ENCODE assay signal across 10 cellular contexts in the genomic region with DNA sequence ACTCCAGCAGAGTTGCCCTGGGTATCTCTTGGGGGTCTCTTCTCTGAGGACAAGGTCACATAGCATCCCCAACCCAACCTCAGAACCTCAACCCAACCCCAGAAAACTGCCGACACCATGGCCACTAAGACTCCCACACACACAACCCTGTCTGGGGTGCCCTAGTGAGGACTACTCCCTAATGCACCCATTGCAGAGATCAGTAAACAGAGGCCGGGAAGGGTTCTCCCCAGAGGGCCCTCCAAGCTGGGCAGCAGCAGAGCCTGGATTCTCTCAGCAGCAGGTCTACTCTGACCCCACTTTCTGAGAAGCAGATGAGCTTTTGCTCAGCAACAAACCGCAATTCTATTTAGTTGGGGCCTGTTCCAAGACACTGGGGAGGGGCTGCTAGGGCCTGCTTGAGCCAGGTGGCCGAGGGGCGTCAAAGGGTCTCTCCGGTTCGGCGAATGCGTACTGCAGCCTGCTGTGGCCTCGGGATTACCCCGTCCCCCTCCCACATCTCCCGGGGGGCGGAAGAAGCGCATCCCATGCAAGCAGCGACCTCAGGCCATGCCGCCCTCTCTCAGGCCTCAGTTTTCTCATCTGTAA. TPM values are rescaled to one million over a fixed set of nuclear protein-coding genes. Genes with fewer than 3 reads are reported as not detected.
DNase-seq lines count a peak whose midpoint lies in the region; ATAC-seq, FAIRE-seq and TF ChIP-seq lines count a peak whose summit lies in the region.
"Had no signal": no experiment of that assay in that cellular context is flagged by ENCODE, and none has a peak within 500 bp of the region (broad histone marks: within the 10 kb centered on the region; RNA-seq: fewer than 3 reads in every experiment).

No MANE protein-coding gene starts in this region.

- H3K9me1 ChIP-seq in K562 (ENCODE audit: control insufficient read depth, insufficient read depth, low read length), result peaks cover 5% of the 10 kb centered on the region

- H3K4me1 ChIP-seq in BLaER1, result peaks cover 8% of the 10 kb centered on the region
- peaks cover 0 to 9% of the 10 kb centered on the region in 2 experiments; a peak in 3 of 4 replicates for H3K4me1 ChIP-seq in HCT116 (ENCODE audit: control insufficient read depth in 1 of 2, insufficient read depth in 2 of 2, low read length in 2 of 2)
- peaks cover 0 to 12% of the 10 kb centered on the region in 2 experiments; a peak in 2 of 5 replicates for H3K4me1 ChIP-seq in K562 (replicated peaks in 1 of 2; ENCODE audit: control insufficient read depth in 2 of 2, insufficient read depth in 2 of 2, low read length in 2 of 2)
- peaks cover 0 to 11% (median 7%) of the 10 kb centered on the region in 4 donors for H3K4me1 ChIP-seq in tibial artery

- peak overlapping the region; percentile 43 for H3K4me3 Mint-ChIP-seq in memory B cell

- H3K4me2 ChIP-seq in BLaER1 (peak overlapping the region; percentile 89), HCT116 (ENCODE audit: low read length) (peak overlapping the region; percentile 87), K562 (ENCODE audit: insufficient read depth, low read length) (peak overlapping the region; percentile 73; the same call in 1 of the 2 replicates)

- H4K20me1 ChIP-seq in BLaER1 (peaks cover 9% of the 10 kb centered on the region; the same call in 1 of the 2 replicates), HCT116 (ENCODE audit: insufficient read depth) (no peaks in the 10 kb centered on the region), K562 (replicated peaks; ENCODE audit: control insufficient read depth, insufficient read depth, low read length) (0 out of 2 replicates have a peak, but pooled peaks cover 19% of the 10 kb centered on the region)

- H3K9me3 Mint-ChIP-seq in memory B cell, result peaks cover 2% of the 10 kb centered on the region

- TF ChIP-seq RAD21 in HCT116 (IDR thresholded peaks at IDR 0.05; ENCODE audit: low read depth) (no peak), K562 (CRISPR knock-in tag; conservative IDR thresholded peaks at IDR 0.05 in 1 of 2, IDR thresholded peaks at IDR 0.05 in 1 of 2) (no peak)

- 53% methylated on average over 16 of the region's 16 CpGs for WGBS in K562 (ENCODE audit: insufficient coverage, low coverage, missing lambda C conversion rate)

- H3K27ac ChIP-seq in BLaER1 (no peak overlapping the region), HCT116 (ENCODE audit: low read depth, low read length) (peak overlapping the region; percentile 67; the same call in 1 of the 2 replicates), K562 (ENCODE audit: extremely low read depth, low read depth, low read length) (no peak overlapping the region), tibial artery (no peak overlapping the region)

- no peaks in the 10 kb centered on the region for H3K27me3 ChIP-seq in BLaER1
- peaks cover 9% of the 10 kb centered on the region; the same call in 1 of the 2 replicates for H3K27me3 ChIP-seq in HCT116 (ENCODE audit: insufficient read depth, low read length)
- H3K27me3 ChIP-seq in K562 (ENCODE audit: control insufficient read depth in 2 of 2, insufficient read depth in 2 of 2, low read length in 2 of 2), result peaks cover 2 to 8% of the 10 kb centered on the region in 2 experiments; a peak in 3 of 5 replicates
- peaks cover 0 to 66% of the 10 kb centered on the region in 2 donors for H3K27me3 ChIP-seq in tibial artery

- no peaks in the 10 kb centered on the region for H3K36me3 Mint-ChIP-seq in memory B cell

- ATAC-seq in HCT116, result no peak
- no peak for ATAC-seq in K562
- ATAC-seq in memory B cell (ENCODE audit: low read depth), result no peak

- TF ChIP-seq EP300 in K562 (IDR thresholded peaks at IDR 0.05; ENCODE audit: low read length), result no peak

- H3K4me3 ChIP-seq in BLaER1 (peak overlapping the region; percentile 69), HCT116 (replicated peaks in 1 of 2; ENCODE audit: low read depth in 1 of 2, low read length in 2 of 2) (peak overlapping the region; percentile 60 to 68), K562 (peak overlapping the region; percentile 62), tibial artery (no peak overlapping the region)

- H3K79me2 ChIP-seq in HCT116 (ENCODE audit: insufficient read depth, low read length), result no peaks in the 10 kb centered on the region
- no peaks in the 10 kb centered on the region for H3K79me2 ChIP-seq in K562 (ENCODE audit: control insufficient read depth, insufficient read depth, low read length)

- H3K36me3 ChIP-seq in BLaER1 (no peaks in the 10 kb centered on the region), HCT116 (ENCODE audit: control insufficient read depth in 1 of 2, insufficient read depth in 2 of 2, low read length in 2 of 2) (no peaks in the 10 kb centered on the region), K562 (ENCODE audit: control insufficient read depth, insufficient read depth, low read length) (no peaks in the 10 kb centered on the region), tibial artery (no peaks in the 10 kb centered on the region)

- no peaks in the 10 kb centered on the region for H3K9me2 ChIP-seq in HCT116 (ENCODE audit: insufficient read depth)

- CTCF ChIA-PET in HCT116 (lab: Charles Lee), result no interaction called here
- CTCF ChIA-PET in K562 (lab: Yijun Ruan, JAX; ENCODE audit: low intra/inter-chr PET ratio), result no interaction called here

- H3K9ac ChIP-seq in BLaER1 (peak overlapping the region; percentile 53; the same call in 1 of the 2 replicates), HCT116 (ENCODE audit: low read length) (peak overlapping the region; percentile 53), K562 (ENCODE audit: insufficient read depth in 1 of 2, low read depth in 2 of 2, low read length in 2 of 2) (peak overlapping the region in 1 of 2 experiments; percentile 86; a peak in 2 of 4 replicates)

- no peak for FAIRE-seq in K562 (lab: Jason Lieb, UNC)
- FAIRE-seq: G401.6 had no signal

- H2AFZ ChIP-seq in HCT116 (ENCODE audit: low read depth, low read length, poor library complexity, severe bottlenecking) (no peak overlapping the region), K562 (ENCODE audit: low read depth, low read length) (peak overlapping the region; percentile 88; the same call in 1 of the 2 replicates)

- no peak for DNase-seq in HCT116 (ENCODE audit: low read depth, low spot score)
- DNase-seq in K562 (ENCODE audit: extremely low read depth in 1 of 4, low spot score in 3 of 4), result peak in 2 of 4 experiments; percentile 7
- DNase-seq in memory B cell (ENCODE audit: low spot score in 2 of 2), result no peak
- DNase-seq in tibial artery, result no peak
- no peak for DNase-seq in pons (ENCODE audit: low spot score)
- no peak for DNase-seq in NCI-H524 (lab: John Stamatoyannopoulos, UW)
- DNase-seq in cerebellum (ENCODE audit: low spot score), result no peak
- DNase-seq: stimulated activated CD4-positive, alpha-beta T cell treated with anti-CD3 and anti-CD28 coated beads, Interleukin-2, amount 100 ng/mL, for 24 hours had no signal

- RAD21 ChIA-PET in HCT116 (lab: Charles Lee; ENCODE audit: low non-redundant PET in 1 of 2, low total read pairs in 2 of 2, uncharacterized antibody in 2 of 2, unreplicated experiment in 2 of 2), result no interaction called here

- BruUV-seq in HCT116 (replicated peaks; lab: Mats Ljungman, UMichigan), result TSS peak; percentile 65
- BruUV-seq in K562 (replicated peaks; lab: Mats Ljungman, UMichigan), result no TSS peak

- intact Hi-C loops in HCT116 (cut with micrococcal nuclease) (loop anchor here (5.0 kb wide), 1 partner anchor 154 kb away; no protein-coding TSS in a partner anchor), K562 (cut with micrococcal nuclease) (no loop called here), tibial artery (cut with DNase I; ENCODE audit: low total_unique reads) (no loop called here)

- H3K4me1 Mint-ChIP-seq in memory B cell, result peaks cover 4% of the 10 kb centered on the region

- H3K27ac Mint-ChIP-seq in memory B cell, result no peak overlapping the region

- TF ChIP-seq CTCF in HCT116 (IDR thresholded peaks at IDR 0.05 in 2 of 3, conservative IDR thresholded peaks at IDR 0.05 in 1 of 3; ENCODE audit: borderline replicate concordance in 1 of 3, insufficient read depth in 1 of 3, low read depth in 2 of 3, low read length in 2 of 3) (no peak), K562 (IDR thresholded peaks at IDR 0.05 in 2 of 3, conservative IDR thresholded peaks at IDR 0.05 in 1 of 3; ENCODE audit: insufficient read depth in 2 of 3, low read depth in 1 of 3, low read length in 3 of 3) (no peak), tibial artery (IDR thresholded peaks at IDR 0.05) (no peak)

- in situ Hi-C loops in K562 (cut with MboI), result no loop called here

- peaks cover 17% of the 10 kb centered on the region for H3K27me3 Mint-ChIP-seq in memory B cell

- no peak for TF ChIP-seq POLR2A in HCT116 (IDR thresholded peaks at IDR 0.05; ENCODE audit: borderline replicate concordance, extremely low read depth, insufficient read depth, insufficient read length)
- no peak for TF ChIP-seq POLR2A in K562 (conservative IDR thresholded peaks at IDR 0.05)

- POLR2A ChIA-PET in HCT116 (lab: Charles Lee) (no interaction called here), K562 (lab: Yijun Ruan, JAX) (no interaction called here)

- H3K9me3 ChIP-seq in BLaER1 (no peaks in the 10 kb centered on the region), HCT116 (ENCODE audit: control insufficient read depth in 1 of 2, insufficient read depth in 1 of 2, low read depth in 1 of 2, low read length in 2 of 2) (no peaks in the 10 kb centered on the region), K562 (replicated peaks; ENCODE audit: control insufficient read depth, insufficient read depth, low read depth, low read length) (no peaks in the 10 kb centered on the region), tibial artery (peaks cover 0 to 4% (median 0%) of the 10 kb centered on the region in 3 donors)

TF ChIP-seq in K562, 482 proteins besides CTCF, POLR2A, EP300 and RAD21 (continues in another document):
- TF ChIP-seq SMARCA5 (IDR thresholded peaks at IDR 0.05), result peak; percentile 65

RNA-seq across cellular contexts. Expression of a gene that starts 0.8 kb away (rescaled TPM):
- 16.3 TPM for total RNA-seq in HCT116 (2021; ENCODE audit: unreplicated experiment)
- polyA plus RNA-seq in HCT116 (2012), result 12.1 TPM in 2 replicates
- 3.5 and 13.7 TPM in 2 replicates for total RNA-seq in K562 (2011; cell fraction: chromatin; rRNA removed; ENCODE audit: low replicate concordance)
- 7.3 and 9.6 TPM in 2 replicates for total RNA-seq in K562 (2011; cell fraction: nucleolus; rRNA removed)
- 8.6 and 10.0 TPM in 2 replicates for total RNA-seq in K562 (2011; cell fraction: nucleoplasm; rRNA removed)
- total RNA-seq in K562 (2014; rRNA removed), result 0.94 and 0.95 TPM in 2 replicates
- total RNA-seq in K562 (2014; rRNA removed; fragmentation: Illumina TruSeq; extraction: Trizol), result 0.45 and 0.51 TPM in 2 replicates
- 0.72 and 0.91 TPM in 2 replicates for total RNA-seq in K562 (2015; rRNA removed; fragmentation: Illumina TruSeq; extraction: Trizol)
- 1.4 and 1.8 TPM in 2 replicates for total RNA-seq in K562 (2021)
- polyA plus RNA-seq in K562 (2011; rRNA removed), result 1.5 and 1.8 TPM in 2 replicates
- polyA plus RNA-seq in K562 (2011; cell fraction: cytosol; rRNA removed), result 0.87 and 2.0 TPM in 2 replicates
- polyA plus RNA-seq in K562 (2011; cell fraction: nucleus; rRNA removed), result 10.0 and 23.5 TPM in 2 replicates
- polyA plus RNA-seq in K562 (2012), result 0.76 and 1.2 TPM in 2 replicates
- 0.80 and 1.2 TPM in 2 replicates for polyA plus RNA-seq in K562 (2014; fragmentation: Illumina TruSeq; extraction: Trizol)
- under 1 TPM; 0.01 to 0.15 TPM for polyA plus RNA-seq in K562 (2014; fragmentation: Nextera tagmentation; extraction: Ambion mirVana)
- 1.5 and 1.7 TPM in 2 replicates for polyA plus RNA-seq in K562 (2014; rRNA removed)
- polyA minus RNA-seq in K562 (2011; rRNA and poly(A)+ RNA removed), result 0.81 and 1.5 TPM in 2 replicates
- polyA minus RNA-seq in K562 (2011; cell fraction: cytosol; rRNA and poly(A)+ RNA removed), result 0.67 and 0.91 TPM in 2 replicates
- polyA minus RNA-seq in K562 (2011; cell fraction: nucleus; rRNA and poly(A)+ RNA removed), result 5.6 and 7.9 TPM in 2 replicates
- total RNA-seq in cerebellum, result 14.8 TPM

Comparison
In these comparisons a context has a peak if more than half of its experiments do, and no peak if none do; other contexts are left out.
1. H3K4me3 ChIP-seq: peak in BLaER1 (single experiment), HCT116 (2 of 2) and K562 (single experiment); none in tibial artery (0 of 2).
2. Peak in every context shown above with its lines, with median percentiles within 50 percentile points of each other: H3K4me2 ChIP-seq.